ENCODE assay signal across 16 cellular contexts in the genomic region with DNA sequence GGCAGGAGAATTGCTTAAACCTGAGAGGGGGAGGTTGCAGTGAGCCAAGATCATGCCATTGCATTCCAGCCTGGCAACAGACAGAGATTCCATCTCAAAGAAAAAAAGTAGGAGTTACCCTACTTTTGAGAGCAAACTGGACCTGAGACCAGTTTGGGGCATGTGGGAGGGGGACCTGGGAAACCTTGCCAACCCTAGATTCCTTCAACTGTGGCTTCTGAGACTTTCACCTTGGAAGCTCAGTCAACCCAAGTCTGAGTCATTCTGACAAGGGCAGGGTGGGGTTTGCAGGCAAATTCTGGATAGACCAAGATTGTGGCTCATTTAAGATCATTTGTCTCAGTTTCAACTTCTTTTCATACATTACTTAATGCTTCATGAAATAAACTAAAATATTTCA.
DNase-seq lines count a peak whose midpoint lies in the region; ATAC-seq lines count a peak whose summit lies in the region.
"Had no signal": no experiment of that assay in that cellular context is flagged by ENCODE, and none has a peak within 500 bp of the region (broad histone marks: within the 10 kb centered on the region; RNA-seq: fewer than 3 reads in every experiment).

No MANE protein-coding gene starts in this region.

- no peaks in the 10 kb centered on the region for H3K9me3 Mint-ChIP-seq in T-helper 2 cell treated with Interferon-gamma antibody and Interleukin-4, amounts not matched to agents 5 μg/mL and 100 μg/mL, for 36 hours
- peaks cover 0 to 4% of the 10 kb centered on the region in 2 donors for H3K9me3 Mint-ChIP-seq in stimulated activated naive CD8-positive, alpha-beta T cell treated with anti-CD3 and anti-CD28 coated beads, Interleukin-15, amount 100 ng/mL, for 72 hours
- H3K9me3 Mint-ChIP-seq: activated naive CD8-positive, alpha-beta T cell treated with anti-CD3 and anti-CD28 coated beads, Interleukin-2, amount 10 ng/mL, durations not matched to agents 7 days and 5 days; central memory CD8-positive, alpha-beta T cell had no signal

- peaks cover 28% of the 10 kb centered on the region for H3K4me1 Mint-ChIP-seq in T-helper 2 cell treated with Interferon-gamma antibody and Interleukin-4, amounts not matched to agents 5 μg/mL and 100 μg/mL, for 36 hours (ENCODE audit: low read depth)
- peaks cover 51% of the 10 kb centered on the region for H3K4me1 Mint-ChIP-seq in stimulated activated naive CD8-positive, alpha-beta T cell treated with anti-CD3 and anti-CD28 coated beads, Interleukin-15, amount 100 ng/mL, for 72 hours

- peak; percentile 40 for DNase-seq in stimulated activated CD4-positive, alpha-beta T cell treated with anti-CD3 and anti-CD28 coated beads, Interleukin-1b, Interleukin-23, amount 100 ng/mL, for 48 hours
- DNase-seq in stimulated activated CD4-positive, alpha-beta T cell treated with anti-CD3 and anti-CD28 coated beads, Interleukin-12 subunit alpha, Interleukin-12 subunit beta, amount 100 ng/mL, for 4 hours: no peak
- peak; percentile 55 for DNase-seq in T-helper 2 cell treated with Interferon-gamma antibody and Interleukin-4, amounts not matched to agents 5 μg/mL and 100 μg/mL, for 36 hours (ENCODE audit: low spot score)
- DNase-seq in dedifferentiated amniotic fluid mesenchymal stem cell (ENCODE audit: extremely low spot score): peak; percentile 63
- DNase-seq in stimulated activated naive CD8-positive, alpha-beta T cell treated with anti-CD3 and anti-CD28 coated beads, Interleukin-15, amount 100 ng/mL, for 72 hours: peak in 1 of 2 donors; percentile 32
- no peak for DNase-seq in DMS79 (lab: John Stamatoyannopoulos, UW)
- no peak for DNase-seq in COR-L47 (lab: John Stamatoyannopoulos, UW)
- DNase-seq: activated naive CD8-positive, alpha-beta T cell treated with anti-CD3 and anti-CD28 coated beads, Interleukin-2, amount 10 ng/mL, durations not matched to agents 7 days and 5 days; gastrocnemius medialis; NCI-H1417; posterior cingulate gyrus; SHP77 treated with DMSO at 0.1 percent for 48 hours; T-helper 17 cell had no signal

- H3K27me3 Mint-ChIP-seq in T-helper 2 cell treated with Interferon-gamma antibody and Interleukin-4, amounts not matched to agents 5 μg/mL and 100 μg/mL, for 36 hours (ENCODE audit: low read depth): peaks cover 3% of the 10 kb centered on the region
- peaks cover 21% of the 10 kb centered on the region for H3K27me3 Mint-ChIP-seq in stimulated activated naive CD8-positive, alpha-beta T cell treated with anti-CD3 and anti-CD28 coated beads, Interleukin-15, amount 100 ng/mL, for 72 hours

- ATAC-seq in stimulated activated naive CD8-positive, alpha-beta T cell treated with anti-CD3 and anti-CD28 coated beads, Interleukin-15, amount 100 ng/mL, for 72 hours: peak; percentile 61
- no peak for ATAC-seq in GM18861 (IDR thresholded peaks at IDR 0.05; ENCODE audit: unreplicated experiment)
- ATAC-seq: gastrocnemius medialis had no signal

- H3K4me3 Mint-ChIP-seq in T-helper 2 cell treated with Interferon-gamma antibody and Interleukin-4, amounts not matched to agents 5 μg/mL and 100 μg/mL, for 36 hours: no peak overlapping the region
- peak overlapping the region in 1 of 2 donors; percentile 23 for H3K4me3 Mint-ChIP-seq in stimulated activated naive CD8-positive, alpha-beta T cell treated with anti-CD3 and anti-CD28 coated beads, Interleukin-15, amount 100 ng/mL, for 72 hours
- H3K4me3 Mint-ChIP-seq: activated naive CD8-positive, alpha-beta T cell treated with anti-CD3 and anti-CD28 coated beads, Interleukin-2, amount 10 ng/mL, durations not matched to agents 7 days and 5 days; B cell; central memory CD8-positive, alpha-beta T cell; T-helper 17 cell had no signal

- H3K36me3 Mint-ChIP-seq in T-helper 2 cell treated with Interferon-gamma antibody and Interleukin-4, amounts not matched to agents 5 μg/mL and 100 μg/mL, for 36 hours (ENCODE audit: low read depth): no peaks in the 10 kb centered on the region
- H3K36me3 Mint-ChIP-seq: activated naive CD8-positive, alpha-beta T cell treated with anti-CD3 and anti-CD28 coated beads, Interleukin-2, amount 10 ng/mL, durations not matched to agents 7 days and 5 days had no signal

- H3K27ac Mint-ChIP-seq in T-helper 2 cell treated with Interferon-gamma antibody and Interleukin-4, amounts not matched to agents 5 μg/mL and 100 μg/mL, for 36 hours: no peak overlapping the region
- no peak overlapping the region for H3K27ac Mint-ChIP-seq in stimulated activated naive CD8-positive, alpha-beta T cell treated with anti-CD3 and anti-CD28 coated beads, Interleukin-15, amount 100 ng/mL, for 72 hours
- H3K27ac Mint-ChIP-seq: activated naive CD8-positive, alpha-beta T cell treated with anti-CD3 and anti-CD28 coated beads, Interleukin-2, amount 10 ng/mL, durations not matched to agents 7 days and 5 days; B cell; T-helper 17 cell had no signal

Comparison
In these comparisons a context has a peak if more than half of its experiments do, and no peak if none do; other contexts are left out.
1. DNase-seq: peak in stimulated activated CD4-positive, alpha-beta T cell treated with anti-CD3 and anti-CD28 coated beads, Interleukin-1b, Interleukin-23, amount 100 ng/mL, for 48 hours (single experiment), T-helper 2 cell treated with Interferon-gamma antibody and Interleukin-4, amounts not matched to agents 5 μg/mL and 100 μg/mL, for 36 hours (single experiment) and dedifferentiated amniotic fluid mesenchymal stem cell (single experiment); none in stimulated activated CD4-positive, alpha-beta T cell treated with anti-CD3 and anti-CD28 coated beads, Interleukin-12 subunit alpha, Interleukin-12 subunit beta, amount 100 ng/mL, for 4 hours (single experiment), DMS79 (single experiment) and COR-L47 (single experiment).